ENCODE assay signal across 8 cellular contexts in genomic region chr3:98763076-98763475, GRCh38. TPM values are rescaled to one million over a fixed set of nuclear protein-coding genes. Genes with fewer than 3 reads are reported as not detected.
DNase-seq lines count a peak whose midpoint lies in the region; ATAC-seq and TF ChIP-seq lines count a peak whose summit lies in the region.

Gene ST3GAL6 (plus strand): TSS chr3:98763340. CDS start chr3:98768441, 5,101 bp downstream.

- ATAC-seq in omental fat pad (ENCODE audit: low FRiP score), result peak; percentile 43
- no peak for ATAC-seq in activated CD8-positive, alpha-beta T cell treated with anti-CD3 and anti-CD28 coated beads, Interleukin-2, amount 10 ng/mL, durations not matched to agents 7 days and 5 days

- H3K9me3 ChIP-seq in duodenal mucosa (ENCODE audit: control insufficient read depth in 1 of 2, low read length in 2 of 2) (no peaks in the 10 kb centered on the region), prostate gland (no peaks in the 10 kb centered on the region)

- no peaks in the 10 kb centered on the region for H3K9me3 Mint-ChIP-seq in activated CD8-positive, alpha-beta T cell treated with anti-CD3 and anti-CD28 coated beads, Interleukin-2, amount 10 ng/mL, durations not matched to agents 7 days and 5 days (ENCODE audit: insufficient read depth)

- DNase-seq in KG1 (lab: John Stamatoyannopoulos, UW) (peak; percentile 45), omental fat pad (ENCODE audit: low spot score) (no peak), prostate gland (ENCODE audit: low spot score) (no peak), NCI-H2081 (lab: John Stamatoyannopoulos, UW) (no peak), hepatic stellate cell (ENCODE audit: low spot score) (no peak)
- no peak for DNase-seq in activated CD8-positive, alpha-beta T cell treated with anti-CD3 and anti-CD28 coated beads, Interleukin-2, amount 10 ng/mL, durations not matched to agents 7 days and 5 days

- H3K4me1 ChIP-seq in duodenal mucosa (ENCODE audit: control insufficient read depth in 1 of 2, insufficient read depth in 2 of 2, low read length in 2 of 2) (peaks cover 0 to 6% of the 10 kb centered on the region in 2 donors), prostate gland (replicated peaks) (no peaks in the 10 kb centered on the region)

- H3K27me3 Mint-ChIP-seq in activated CD8-positive, alpha-beta T cell treated with anti-CD3 and anti-CD28 coated beads, Interleukin-2, amount 10 ng/mL, durations not matched to agents 7 days and 5 days (ENCODE audit: low read depth), result peaks cover 19% of the 10 kb centered on the region

- H3K27me3 ChIP-seq in duodenal mucosa (ENCODE audit: control insufficient read depth in 1 of 2, insufficient read depth in 2 of 2, low read length in 2 of 2), result no peaks in the 10 kb centered on the region
- no peaks in the 10 kb centered on the region for H3K27me3 ChIP-seq in prostate gland (replicated peaks; ENCODE audit: insufficient read depth)

- H3K36me3 ChIP-seq in duodenal mucosa (ENCODE audit: control insufficient read depth in 1 of 2, insufficient read depth in 2 of 2, low read length in 2 of 2) (no peaks in the 10 kb centered on the region), prostate gland (no peaks in the 10 kb centered on the region)

- intact Hi-C loops in prostate gland (cut with DNase I), result no loop called here

- H3K4me3 ChIP-seq in GM08714 (ENCODE audit: low read length) (peak within 1 kb of the TSS; percentile 11; the same call in 1 of the 2 replicates), duodenal mucosa (ENCODE audit: low read depth in 1 of 2, low read length in 2 of 2) (peak within 1 kb of the TSS; percentile 45 to 50), prostate gland (no peak within 1 kb of the TSS)

- no peak within 1 kb of the TSS for H3K27ac Mint-ChIP-seq in activated CD8-positive, alpha-beta T cell treated with anti-CD3 and anti-CD28 coated beads, Interleukin-2, amount 10 ng/mL, durations not matched to agents 7 days and 5 days

- no peaks in the 10 kb centered on the region for H3K36me3 Mint-ChIP-seq in activated CD8-positive, alpha-beta T cell treated with anti-CD3 and anti-CD28 coated beads, Interleukin-2, amount 10 ng/mL, durations not matched to agents 7 days and 5 days (ENCODE audit: low read depth)

- no peak within 1 kb of the TSS for H3K4me3 Mint-ChIP-seq in activated CD8-positive, alpha-beta T cell treated with anti-CD3 and anti-CD28 coated beads, Interleukin-2, amount 10 ng/mL, durations not matched to agents 7 days and 5 days

- H3K27ac ChIP-seq in duodenal mucosa (ENCODE audit: low read depth, low read length) (no peak within 1 kb of the TSS), prostate gland (no peak within 1 kb of the TSS)

- POLR2A ChIA-PET in activated CD8-positive, alpha-beta T cell treated with anti-CD3 and anti-CD28 coated beads, Interleukin-2, amount 10 ng/mL, durations not matched to agents 7 days and 5 days (lab: Charles Lee), result no interaction called here

- TF ChIP-seq CTCF in omental fat pad (IDR thresholded peaks at IDR 0.05) (no peak), prostate gland (IDR thresholded peaks at IDR 0.05) (no peak)

- peak within 1 kb of the TSS in 1 of 2 donors; percentile 6 for H3K9ac ChIP-seq in duodenal mucosa (ENCODE audit: low read depth in 1 of 2, low read length in 2 of 2)

- TF ChIP-seq POLR2A in prostate gland (IDR thresholded peaks at IDR 0.05), result no peak

- peaks cover 3% of the 10 kb centered on the region for H3K4me1 Mint-ChIP-seq in activated CD8-positive, alpha-beta T cell treated with anti-CD3 and anti-CD28 coated beads, Interleukin-2, amount 10 ng/mL, durations not matched to agents 7 days and 5 days (ENCODE audit: low read depth)

- 71% methylated on average over 1 of the region's 1 CpG for WGBS in prostate gland

- CTCF ChIA-PET in activated CD8-positive, alpha-beta T cell treated with anti-CD3 and anti-CD28 coated beads, Interleukin-2, amount 10 ng/mL, durations not matched to agents 7 days and 5 days (lab: Charles Lee), result no interaction called here

RNA-seq across cellular contexts. Expression of gene ST3GAL6, which starts in this region (rescaled TPM):
- total RNA-seq in omental fat pad, result 10 to 100 TPM in 3 of 4 donors, 1 to 10 TPM in 1; 8.5 to 19.4 (median 16.0) TPM
- 10 to 100 TPM in 1 of 2 donors, 1 to 10 TPM in 1; 7.1 to 10.6 TPM for total RNA-seq in prostate gland
- not detected for total RNA-seq in activated CD8-positive, alpha-beta T cell treated with anti-CD3 and anti-CD28 coated beads, Interleukin-2, amount 10 ng/mL, durations not matched to agents 7 days and 5 days

Comparison
In these comparisons a context has a peak if more than half of its experiments do, and no peak if none do; other contexts are left out.
1. RNA of gene ST3GAL6 (total RNA-seq): 8.5 to 19.4 TPM in omental fat pad and 7.1 to 10.6 TPM in prostate gland; not detected in activated CD8-positive, alpha-beta T cell treated with anti-CD3 and anti-CD28 coated beads, Interleukin-2, amount 10 ng/mL, durations not matched to agents 7 days and 5 days; every median in the first group is over 4 times any median in the second.
2. H3K4me3 ChIP-seq: peak in GM08714 (single experiment) and duodenal mucosa (2 of 2); none in prostate gland (0 of 2).